1 cellular context compared by ENCODE assay signal in the genomic region with DNA sequence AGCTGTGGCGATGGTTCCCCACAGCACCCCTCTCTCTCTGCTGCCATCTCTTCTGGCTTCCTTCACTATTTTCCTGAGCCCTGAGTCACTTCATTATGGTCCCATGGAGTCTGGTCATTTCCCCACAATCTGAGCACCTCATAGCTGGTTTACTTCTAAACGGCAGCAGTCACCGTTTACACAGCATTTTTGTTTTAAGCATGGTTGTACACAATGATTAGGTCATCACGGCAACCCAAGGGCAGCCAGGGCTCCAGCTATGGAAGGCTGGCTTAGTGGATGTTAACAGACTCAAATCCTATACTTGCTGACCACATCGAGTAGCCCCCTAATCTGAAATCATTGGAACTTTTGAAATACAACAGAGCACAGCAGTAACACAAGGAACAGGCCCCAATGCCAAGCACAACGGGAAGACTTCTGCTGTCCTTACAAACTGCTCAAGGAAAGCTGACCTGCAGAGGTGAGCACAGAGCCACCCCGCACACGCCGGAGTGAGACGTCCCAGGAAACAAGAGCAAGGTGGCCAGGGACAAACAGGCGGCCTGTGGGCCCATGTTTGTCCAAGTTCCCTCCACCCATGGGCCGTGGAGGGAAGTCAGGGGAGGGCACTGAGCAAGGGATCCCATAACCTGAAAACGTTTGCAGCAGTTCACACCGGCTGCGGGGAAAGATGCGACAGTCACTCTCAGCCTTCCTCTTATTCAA.
TF ChIP-seq lines count a peak whose summit lies in the region.

No MANE protein-coding gene starts in this region.

TF ChIP-seq in H1, 55 proteins besides CTCF, POLR2A, EP300 and RAD21:
- TF ChIP-seq NANOG (IDR thresholded peaks at IDR 0.05; ENCODE audit: insufficient read depth, low read depth, low read length, poor library complexity, severe bottlenecking) (no peak), SIN3A (conservative IDR thresholded peaks at IDR 0.05 in 1 of 2, IDR thresholded peaks at IDR 0.05 in 1 of 2; ENCODE audit: low read depth in 1 of 2, low read length in 2 of 2) (no peak), GTF2F1 (IDR thresholded peaks at IDR 0.05; ENCODE audit: borderline replicate concordance, low read depth, low read length) (no peak), RFX5 (IDR thresholded peaks at IDR 0.05; ENCODE audit: borderline replicate concordance, low read depth, low read length) (no peak), TAF7 (optimal IDR thresholded peaks at IDR 0.05; ENCODE audit: borderline replicate concordance, low read depth, low read length) (no peak), EZH2 (IDR thresholded peaks at IDR 0.05; ENCODE audit: low read depth, low read length, severe bottlenecking) (no peak), SP2 (IDR thresholded peaks at IDR 0.05; ENCODE audit: low read length) (no peak), PHF8 (conservative IDR thresholded peaks at IDR 0.05; ENCODE audit: low read depth, low read length) (no peak), BCL11A (IDR thresholded peaks at IDR 0.05; ENCODE audit: low read depth in 2 of 2, low read length in 2 of 2) (no peak), CTBP2 (IDR thresholded peaks at IDR 0.05; ENCODE audit: borderline replicate concordance, insufficient read depth, insufficient read length, low read length) (no peak), GABPA (IDR thresholded peaks at IDR 0.05; ENCODE audit: borderline replicate concordance, insufficient read depth, low read length) (no peak), CHD2 (IDR thresholded peaks at IDR 0.05; ENCODE audit: low read length) (no peak), E2F6 (IDR thresholded peaks at IDR 0.05) (no peak)
TF ChIP-seq in H1: peak in this region for 0.
